Comparison of ENCODE assay signal across 26 cellular contexts in the genomic region with DNA sequence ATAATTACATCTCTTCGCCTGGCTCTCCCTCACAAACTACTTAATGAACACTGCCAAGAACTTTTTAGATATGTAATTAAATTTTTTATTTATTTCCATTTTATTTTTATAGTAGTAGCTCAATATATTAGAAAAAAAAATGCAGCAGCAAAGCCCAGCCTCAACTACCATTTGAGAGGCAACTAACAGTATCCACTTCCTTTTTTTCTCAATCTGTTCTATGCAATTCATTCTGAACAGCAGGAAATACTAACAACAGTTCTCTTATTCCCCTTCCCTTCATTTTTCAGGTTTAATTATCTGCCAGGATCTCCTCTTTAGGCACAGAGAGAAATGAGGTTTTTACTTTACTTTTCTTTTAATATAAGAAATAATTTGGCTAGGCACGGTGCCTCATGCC.
"Had no signal": no experiment of that assay in that cellular context is flagged by ENCODE, and none has a peak within 500 bp of the region (broad histone marks: within the 10 kb centered on the region; RNA-seq: fewer than 3 reads in every experiment).

No MANE protein-coding gene starts in this region.

- DNase-seq: dorsolateral prefrontal cortex; effector CD4-positive, alpha-beta T cell; foreskin fibroblast; gastrocnemius medialis; heart right ventricle; hippocampal formation; left cardiac atrium; left lung; mesenchymal stem cell; mucosa of descending colon; naive B cell; stimulated activated CD4-positive, alpha-beta T cell treated with anti-CD3 and anti-CD28 coated beads, Interleukin-12 subunit alpha, Interleukin-12 subunit beta, amount 100 ng/mL, for 4 hours; stimulated activated CD4-positive, alpha-beta T cell treated with anti-CD3 and anti-CD28 coated beads, Interleukin-1b, Interleukin-23, amount 100 ng/mL, for 48 hours; stimulated activated CD4-positive, alpha-beta T cell treated with anti-CD3 and anti-CD28 coated beads, Interleukin-4, amount 100 ng/mL, for 1 hour; stimulated activated CD8-positive, alpha-beta memory T cell treated with anti-CD3 and anti-CD28 coated beads, Interleukin-4, amount 100 ng/mL, for 48 hours; stimulated activated naive CD4-positive, alpha-beta T cell; stimulated activated naive CD8-positive, alpha-beta T cell treated with anti-CD3 and anti-CD28 coated beads, Interleukin-15, amount 100 ng/mL, for 72 hours; transverse colon; upper lobe of right lung; uterus had no signal

- ATAC-seq: gastrocnemius medialis; heart right ventricle; left cardiac atrium; left lung; mucosa of descending colon; natural killer cell treated with Interleukin-12 subunit alpha and Interleukin-12 subunit beta and Interleukin-15 and Interleukin-18, amount 100 ng/mL, for 72 hours; sciatic nerve; stimulated activated naive CD8-positive, alpha-beta T cell treated with anti-CD3 and anti-CD28 coated beads, Interleukin-15, amount 100 ng/mL, for 72 hours; upper lobe of right lung had no signal

- H3K27me3 ChIP-seq: dorsolateral prefrontal cortex, gastrocnemius medialis, heart right ventricle, left lung, neutrophil, suprapubic skin, transverse colon, upper lobe of right lung, uterus had no signal

- H3K9me3 ChIP-seq: gastrocnemius medialis, mucosa of descending colon, neutrophil, suprapubic skin, transverse colon, upper lobe of right lung had no signal

- H3K27ac ChIP-seq: dorsolateral prefrontal cortex, gastrocnemius medialis, heart right ventricle, left lung, neutrophil, parathyroid adenoma, suprapubic skin, transverse colon, upper lobe of right lung, uterus had no signal

- H3K4me3 ChIP-seq: dorsolateral prefrontal cortex, gastrocnemius medialis, heart right ventricle, left lung, mucosa of descending colon, smooth muscle cell, suprapubic skin, transverse colon, upper lobe of right lung, uterus had no signal

- H3K36me3 ChIP-seq: gastrocnemius medialis, heart right ventricle, left lung, neutrophil, suprapubic skin, transverse colon, upper lobe of right lung, uterus had no signal

- H3K4me1 ChIP-seq: gastrocnemius medialis, heart right ventricle, left lung, parathyroid adenoma, suprapubic skin, transverse colon, upper lobe of right lung, uterus had no signal
